Comparison of ENCODE assay signal across 14 cellular contexts in the genomic region with DNA sequence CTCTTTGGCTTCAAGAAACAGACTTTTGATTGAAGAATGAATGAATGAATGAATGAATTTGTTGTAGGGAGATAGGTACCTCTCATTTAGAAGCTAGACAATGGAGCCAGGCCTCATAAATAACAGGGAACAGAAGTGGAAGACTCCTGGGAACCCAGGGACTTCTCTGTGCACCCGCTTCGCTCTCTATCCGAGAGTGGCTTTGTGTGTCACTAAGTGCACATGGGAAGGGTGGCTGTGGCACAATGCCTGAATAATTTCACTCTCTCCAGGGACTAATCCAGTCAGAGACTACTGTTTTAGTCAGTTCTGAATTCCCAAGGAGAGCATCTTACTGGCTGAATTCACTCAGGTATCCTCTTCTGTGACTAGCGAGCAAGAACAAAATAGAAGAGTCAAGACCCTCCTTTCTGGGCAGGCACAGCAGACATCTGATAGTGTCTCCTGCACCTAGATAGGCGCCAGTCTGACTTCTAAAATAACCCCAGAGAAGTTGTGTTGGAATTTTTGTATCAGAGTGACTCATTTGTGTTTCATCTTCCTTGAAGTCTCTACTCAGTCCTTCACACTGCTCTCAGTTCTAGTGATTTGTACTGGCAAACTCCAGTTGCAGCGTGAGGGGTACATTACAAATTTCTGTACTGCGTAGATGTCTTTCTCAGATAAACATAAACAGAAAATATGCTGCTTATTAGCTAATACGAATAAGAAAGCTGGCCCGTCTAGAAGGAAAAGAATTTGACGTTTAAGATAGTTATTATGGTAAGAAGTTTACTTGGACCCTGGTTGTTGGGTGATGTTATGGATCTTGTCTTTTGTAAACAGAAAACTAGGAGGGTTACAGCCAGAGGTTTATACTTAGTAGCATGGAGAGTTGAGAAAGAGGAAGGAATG. TPM values are rescaled to one million over a fixed set of nuclear protein-coding genes. Genes with fewer than 3 reads are reported as not detected.
DNase-seq lines count a peak whose midpoint lies in the region; ATAC-seq and TF ChIP-seq lines count a peak whose summit lies in the region.
"Had no signal": no experiment of that assay in that cellular context is flagged by ENCODE, and none has a peak within 500 bp of the region (broad histone marks: within the 10 kb centered on the region; RNA-seq: fewer than 3 reads in every experiment).

No MANE protein-coding gene starts in this region.

- peaks cover 32% of the 10 kb centered on the region for H3F3A ChIP-seq in smooth muscle cell (ENCODE audit: low read depth)

- WGBS in smooth muscle cell (ENCODE audit: low lambda C conversion rate) = 64% methylated on average over 10 of the region's 10 CpGs

- POLR2A ChIA-PET in activated CD4-positive, alpha-beta T cell treated with anti-CD3 and anti-CD28 coated beads for 36 hours (lab: Charles Lee) = no interaction called here

- no peak overlapping the region for H3K27ac Mint-ChIP-seq in activated CD4-positive, alpha-beta T cell treated with anti-CD3 and anti-CD28 coated beads for 36 hours
- no peak overlapping the region for H3K27ac Mint-ChIP-seq in activated CD4-positive, alpha-beta T cell treated with anti-CD3 and anti-CD28 coated beads, Interleukin-2, amount 10 ng/mL, durations not matched to agents 24 days and 14 days
- H3K27ac Mint-ChIP-seq in type B pancreatic cell = no peak overlapping the region
- H3K27ac Mint-ChIP-seq: neural progenitor cell had no signal

- peaks cover 95% of the 10 kb centered on the region for H4K20me1 ChIP-seq in smooth muscle cell (ENCODE audit: low read depth)

- H3K36me3 Mint-ChIP-seq in activated CD4-positive, alpha-beta T cell treated with anti-CD3 and anti-CD28 coated beads for 36 hours (ENCODE audit: low read depth) = peaks cover 25% of the 10 kb centered on the region
- H3K36me3 Mint-ChIP-seq in activated CD4-positive, alpha-beta T cell treated with anti-CD3 and anti-CD28 coated beads, Interleukin-2, amount 10 ng/mL, durations not matched to agents 24 days and 14 days (ENCODE audit: low read depth) = peaks cover 25% of the 10 kb centered on the region
- H3K36me3 Mint-ChIP-seq in type B pancreatic cell = peaks cover 45% of the 10 kb centered on the region

- peaks cover 30% of the 10 kb centered on the region for H3K4me1 ChIP-seq in smooth muscle cell (ENCODE audit: low read depth)
- H3K4me1 ChIP-seq: neural progenitor cell, Peyer's patch had no signal

- H3K4me3 Mint-ChIP-seq in activated CD4-positive, alpha-beta T cell treated with anti-CD3 and anti-CD28 coated beads for 36 hours = no peak overlapping the region
- no peak overlapping the region for H3K4me3 Mint-ChIP-seq in activated CD4-positive, alpha-beta T cell treated with anti-CD3 and anti-CD28 coated beads, Interleukin-2, amount 10 ng/mL, durations not matched to agents 24 days and 14 days
- H3K4me3 Mint-ChIP-seq in type B pancreatic cell = no peak overlapping the region
- H3K4me3 Mint-ChIP-seq: neural progenitor cell had no signal

- H3K27ac ChIP-seq in smooth muscle cell (ENCODE audit: low read depth) = peak overlapping the region; percentile 91
- H3K27ac ChIP-seq: neural progenitor cell had no signal

- CTCF ChIA-PET in activated CD4-positive, alpha-beta T cell treated with anti-CD3 and anti-CD28 coated beads for 36 hours (lab: Charles Lee) = no interaction called here

- intact Hi-C loops in activated CD4-positive, alpha-beta T cell treated with anti-CD3 and anti-CD28 coated beads for 36 hours (cut with DNase I, micrococcal nuclease) = no loop called here
- intact Hi-C loops in activated CD4-positive, alpha-beta T cell treated with anti-CD3 and anti-CD28 coated beads, Interleukin-2, amount 10 ng/mL, durations not matched to agents 24 days and 14 days (cut with micrococcal nuclease) = loop anchor here (2.0 kb wide), 1 partner anchor 32 kb away; no protein-coding TSS in a partner anchor

- H2AFZ ChIP-seq in smooth muscle cell (ENCODE audit: low read depth) = no peak overlapping the region
- H2AFZ ChIP-seq: neural progenitor cell had no signal

- H3K36me3 ChIP-seq in smooth muscle cell (ENCODE audit: low read depth) = peaks cover 17% of the 10 kb centered on the region
- H3K36me3 ChIP-seq: HAP-1, neural progenitor cell had no signal

- TF ChIP-seq CTCF in fibroblast of the aortic adventitia (IDR thresholded peaks at IDR 0.05; ENCODE audit: insufficient read depth, low read length) (no peak), smooth muscle cell (IDR thresholded peaks at IDR 0.05; ENCODE audit: borderline replicate concordance, insufficient read depth, poor library complexity, severe bottlenecking) (no peak), type B pancreatic cell (conservative IDR thresholded peaks at IDR 0.05) (no peak)

- H3K27me3 ChIP-seq in smooth muscle cell (ENCODE audit: low read depth) = no peaks in the 10 kb centered on the region
- H3K27me3 ChIP-seq: neural progenitor cell, Peyer's patch had no signal

- H3K4me1 Mint-ChIP-seq in activated CD4-positive, alpha-beta T cell treated with anti-CD3 and anti-CD28 coated beads for 36 hours = peaks cover 20% of the 10 kb centered on the region
- H3K4me1 Mint-ChIP-seq in activated CD4-positive, alpha-beta T cell treated with anti-CD3 and anti-CD28 coated beads, Interleukin-2, amount 10 ng/mL, durations not matched to agents 24 days and 14 days = peaks cover 12% of the 10 kb centered on the region
- peaks cover 5% of the 10 kb centered on the region for H3K4me1 Mint-ChIP-seq in type B pancreatic cell (ENCODE audit: unreplicated experiment)
- H3K4me1 Mint-ChIP-seq: neural progenitor cell had no signal

- peaks cover 84% of the 10 kb centered on the region for H3K79me2 ChIP-seq in smooth muscle cell (ENCODE audit: low read depth)

- no peak for DNase-seq in activated CD4-positive, alpha-beta T cell treated with anti-CD3 and anti-CD28 coated beads for 36 hours
- DNase-seq in activated CD4-positive, alpha-beta T cell treated with anti-CD3 and anti-CD28 coated beads, Interleukin-2, amount 10 ng/mL, durations not matched to agents 24 days and 14 days = no peak
- DNase-seq in SW 1271 (lab: John Stamatoyannopoulos, UW) (peak; percentile 18 to 53), fibroblast of the aortic adventitia (ENCODE audit: low read depth) (peak; percentile 41), smooth muscle cell (lab: John Stamatoyannopoulos, UW; ENCODE audit: unreplicated experiment) (no peak), type B pancreatic cell (ENCODE audit: extremely low spot score, unreplicated experiment) (no peak)
- no peak for DNase-seq in stimulated activated CD4-positive, alpha-beta T cell treated with anti-CD3 and anti-CD28 coated beads, Interleukin-15, amount 100 ng/mL, for 24 hours
- DNase-seq: activated CD4-positive, alpha-beta T cell treated with anti-CD3 and anti-CD28 coated beads for 48 hours; NCI-H1417 treated with DMSO at 0.1 percent for 48 hours; Peyer's patch; stimulated activated CD4-positive, alpha-beta T cell treated with anti-CD3 and anti-CD28 coated beads, Interleukin-2, amount 100 ng/mL, for 24 hours had no signal

- no peaks in the 10 kb centered on the region for H3K27me3 Mint-ChIP-seq in activated CD4-positive, alpha-beta T cell treated with anti-CD3 and anti-CD28 coated beads for 36 hours
- no peaks in the 10 kb centered on the region for H3K27me3 Mint-ChIP-seq in activated CD4-positive, alpha-beta T cell treated with anti-CD3 and anti-CD28 coated beads, Interleukin-2, amount 10 ng/mL, durations not matched to agents 24 days and 14 days
- no peaks in the 10 kb centered on the region for H3K27me3 Mint-ChIP-seq in type B pancreatic cell

- H3K9me3 ChIP-seq in smooth muscle cell (replicated peaks; ENCODE audit: low read depth) = no peaks in the 10 kb centered on the region
- H3K9me3 ChIP-seq: HAP-1, Peyer's patch had no signal

- peak overlapping the region; percentile 67 for H3K4me2 ChIP-seq in smooth muscle cell
- H3K4me2 ChIP-seq: neural progenitor cell had no signal

- no peak overlapping the region for H3K4me3 ChIP-seq in fibroblast of the aortic adventitia (ENCODE audit: low read depth, low read length)
- no peak overlapping the region for H3K4me3 ChIP-seq in smooth muscle cell
- H3K4me3 ChIP-seq: HAP-1, neural progenitor cell, Peyer's patch had no signal

- peak; percentile 86 for ATAC-seq in activated CD4-positive, alpha-beta T cell treated with anti-CD3 and anti-CD28 coated beads for 36 hours
- no peak for ATAC-seq in GM19328 (IDR thresholded peaks at IDR 0.05; ENCODE audit: unreplicated experiment)

- H3K9me3 Mint-ChIP-seq in activated CD4-positive, alpha-beta T cell treated with anti-CD3 and anti-CD28 coated beads for 36 hours (ENCODE audit: low read depth) = no peaks in the 10 kb centered on the region
- H3K9me3 Mint-ChIP-seq in activated CD4-positive, alpha-beta T cell treated with anti-CD3 and anti-CD28 coated beads, Interleukin-2, amount 10 ng/mL, durations not matched to agents 24 days and 14 days = no peaks in the 10 kb centered on the region
- no peaks in the 10 kb centered on the region for H3K9me3 Mint-ChIP-seq in type B pancreatic cell
- H3K9me3 Mint-ChIP-seq: neural progenitor cell had no signal

- H3K9ac ChIP-seq in smooth muscle cell (ENCODE audit: low read depth) = peak overlapping the region; percentile 17
- H3K9ac ChIP-seq: neural progenitor cell had no signal

RNA-seq across cellular contexts. Expression of gene BACH1, which starts 34.0 kb away (rescaled TPM):
- 10 to 100 TPM; 24.1 to 27.0 TPM for total RNA-seq in activated CD4-positive, alpha-beta T cell treated with anti-CD3 and anti-CD28 coated beads for 36 hours
- total RNA-seq in activated CD4-positive, alpha-beta T cell treated with anti-CD3 and anti-CD28 coated beads, Interleukin-2, amount 10 ng/mL, durations not matched to agents 24 days and 14 days = 21.5 and 24.8 TPM in 2 replicates
- total RNA-seq in fibroblast of the aortic adventitia (ENCODE audit: low replicate concordance) = 81.3 and 86.9 TPM in 2 replicates
- 103 and 113 TPM in 2 replicates for total RNA-seq in smooth muscle cell
- polyA plus RNA-seq in smooth muscle cell = 26.3 and 29.5 TPM in 2 replicates
- total RNA-seq in type B pancreatic cell (ENCODE audit: low replicate concordance) = 90.5 and 121 TPM in 2 replicates

Comparison
In these comparisons a context has a peak if more than half of its experiments do, and no peak if none do; other contexts are left out.
1. DNase-seq: peak in SW 1271 (2 of 2) and fibroblast of the aortic adventitia (single experiment); none in activated CD4-positive, alpha-beta T cell treated with anti-CD3 and anti-CD28 coated beads for 36 hours (single experiment), activated CD4-positive, alpha-beta T cell treated with anti-CD3 and anti-CD28 coated beads, Interleukin-2, amount 10 ng/mL, durations not matched to agents 24 days and 14 days (single experiment), smooth muscle cell (single experiment), type B pancreatic cell (single experiment) and stimulated activated CD4-positive, alpha-beta T cell treated with anti-CD3 and anti-CD28 coated beads, Interleukin-15, amount 100 ng/mL, for 24 hours (single experiment).